In the genomic region with DNA sequence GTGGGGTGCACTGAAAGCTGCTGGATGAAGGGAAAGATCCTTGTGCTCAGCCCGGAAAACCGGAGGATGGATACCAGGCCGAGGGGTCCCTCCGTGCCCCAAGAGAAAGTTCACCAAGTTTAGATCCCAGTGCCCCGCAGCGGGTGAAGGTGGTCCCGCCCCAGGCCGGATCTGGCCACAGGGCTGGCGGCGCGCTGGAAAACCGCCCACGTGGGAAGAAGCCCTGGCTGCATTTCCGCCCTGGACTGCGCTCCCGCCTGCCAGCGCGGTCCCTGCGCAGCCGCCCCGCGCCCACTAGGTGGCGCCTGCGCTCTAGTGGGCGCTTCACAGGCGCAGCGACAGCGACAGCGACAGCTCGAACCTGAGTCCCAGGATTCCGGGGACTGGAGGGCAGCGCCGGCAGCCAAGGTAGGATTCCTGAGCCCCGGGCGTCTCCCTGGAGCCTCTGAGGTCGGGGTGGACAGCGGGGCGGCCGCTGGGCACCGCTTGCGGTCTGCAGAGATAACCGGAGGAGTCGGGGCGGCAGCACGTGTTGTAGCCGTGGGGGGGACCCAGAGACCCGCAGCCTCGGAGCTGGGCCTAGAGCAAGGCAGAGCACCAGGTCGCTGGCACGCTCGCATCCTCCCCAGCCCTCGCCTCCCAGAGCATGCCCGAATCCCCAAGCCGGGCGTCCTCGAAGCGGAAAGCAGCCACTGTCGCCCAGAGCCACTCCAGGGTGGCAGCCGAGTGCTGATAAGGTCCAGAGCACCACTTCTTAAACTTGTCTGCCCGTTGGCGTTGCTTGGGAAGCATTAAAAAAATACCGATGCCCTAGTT, we compare ENCODE assay signal across 8 cellular contexts. TPM values are rescaled to one million over a fixed set of nuclear protein-coding genes. Genes with fewer than 3 reads are reported as not detected.
DNase-seq lines count a peak whose midpoint lies in the region; ATAC-seq and TF ChIP-seq lines count a peak whose summit lies in the region.

A gene with protein sequence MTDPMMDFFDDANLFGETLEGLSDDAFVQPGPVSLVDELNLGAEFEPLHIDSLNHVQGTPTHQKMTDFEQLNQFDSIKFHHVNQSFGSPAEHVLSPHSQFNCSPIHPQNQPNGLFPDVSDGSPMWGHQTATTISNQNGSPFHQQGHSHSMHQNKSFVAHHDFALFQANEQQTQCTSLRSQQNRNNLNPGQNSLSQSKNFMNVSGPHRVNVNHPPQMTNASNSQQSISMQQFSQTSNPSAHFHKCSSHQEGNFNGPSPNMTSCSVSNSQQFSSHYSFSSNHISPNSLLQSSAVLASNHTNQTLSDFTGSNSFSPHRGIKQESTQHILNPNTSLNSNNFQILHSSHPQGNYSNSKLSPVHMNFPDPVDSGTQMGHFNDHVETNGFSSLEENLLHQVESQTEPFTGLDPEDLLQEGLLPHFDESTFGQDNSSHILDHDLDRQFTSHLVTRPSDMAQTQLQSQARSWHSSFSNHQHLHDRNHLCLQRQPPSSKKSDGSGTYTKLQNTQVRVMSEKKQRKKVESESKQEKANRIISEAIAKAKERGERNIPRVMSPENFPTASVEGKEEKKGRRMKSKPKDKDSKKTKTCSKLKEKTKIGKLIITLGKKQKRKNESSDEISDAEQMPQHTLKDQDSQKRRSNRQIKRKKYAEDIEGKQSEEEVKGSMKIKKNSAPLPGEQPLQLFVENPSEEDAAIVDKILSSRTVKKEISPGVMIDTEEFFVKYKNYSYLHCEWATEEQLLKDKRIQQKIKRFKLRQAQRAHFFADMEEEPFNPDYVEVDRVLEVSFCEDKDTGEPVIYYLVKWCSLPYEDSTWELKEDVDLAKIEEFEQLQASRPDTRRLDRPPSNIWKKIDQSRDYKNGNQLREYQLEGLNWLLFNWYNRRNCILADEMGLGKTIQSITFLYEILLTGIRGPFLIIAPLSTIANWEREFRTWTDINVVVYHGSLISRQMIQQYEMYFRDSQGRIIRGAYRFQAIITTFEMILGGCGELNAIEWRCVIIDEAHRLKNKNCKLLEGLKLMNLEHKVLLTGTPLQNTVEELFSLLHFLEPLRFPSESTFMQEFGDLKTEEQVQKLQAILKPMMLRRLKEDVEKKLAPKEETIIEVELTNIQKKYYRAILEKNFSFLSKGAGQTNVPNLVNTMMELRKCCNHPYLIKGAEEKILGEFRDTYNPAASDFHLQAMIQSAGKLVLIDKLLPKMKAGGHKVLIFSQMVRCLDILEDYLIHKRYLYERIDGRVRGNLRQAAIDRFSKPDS (N-terminal part only) (plus strand): TSS at position 322 of the 816 bp plus-strand sequence. CDS start 101,099 bp downstream, outside the sequence.

- H3K36me3 Mint-ChIP-seq in activated naive CD8-positive, alpha-beta T cell treated with anti-CD3 and anti-CD28 coated beads, Interleukin-2, amount 10 ng/mL, durations not matched to agents 7 days and 5 days, result peaks cover 4% of the 10 kb centered on the region

- H3K4me1 ChIP-seq in parathyroid adenoma, result peaks cover 10% of the 10 kb centered on the region
- peaks cover 0 to 36% (median 12%) of the 10 kb centered on the region in 4 donors for H3K4me1 ChIP-seq in tibial artery

- H3K9me2 ChIP-seq in SU-DHL-6 (replicated peaks; ENCODE audit: insufficient read depth, low read length), result no peaks in the 10 kb centered on the region

- ATAC-seq in HG02642 (IDR thresholded peaks at IDR 0.05; ENCODE audit: poor library complexity, unreplicated experiment), result peak; percentile 89
- peak; percentile 93 for ATAC-seq in activated naive CD8-positive, alpha-beta T cell treated with anti-CD3 and anti-CD28 coated beads, Interleukin-2, amount 10 ng/mL, durations not matched to agents 7 days and 5 days (ENCODE audit: low read depth)
- peak; percentile 92 for ATAC-seq in Right ventricle myocardium inferior

- H4K20me1 ChIP-seq in SU-DHL-6 (ENCODE audit: low read depth, low read length), result no peaks in the 10 kb centered on the region

- TF ChIP-seq CTCF in GM12872 (IDR thresholded peaks at IDR 0.05; ENCODE audit: insufficient read depth, low read depth, low read length) (peak; percentile 95), SU-DHL-6 (IDR thresholded peaks at IDR 0.05; ENCODE audit: insufficient read depth, low read length, poor library complexity, severe bottlenecking) (peak; percentile 93), parathyroid adenoma (IDR thresholded peaks at IDR 0.05) (peak; percentile 100), tibial artery (IDR thresholded peaks at IDR 0.05) (peak; percentile 99 to 100)

- H3K9me3 Mint-ChIP-seq in activated naive CD8-positive, alpha-beta T cell treated with anti-CD3 and anti-CD28 coated beads, Interleukin-2, amount 10 ng/mL, durations not matched to agents 7 days and 5 days, result no peaks in the 10 kb centered on the region

- peak within 1 kb of the TSS; percentile 84 for H3K4me3 Mint-ChIP-seq in activated naive CD8-positive, alpha-beta T cell treated with anti-CD3 and anti-CD28 coated beads, Interleukin-2, amount 10 ng/mL, durations not matched to agents 7 days and 5 days

- H3K27me3 ChIP-seq in SU-DHL-6 (ENCODE audit: low read length), result no peaks in the 10 kb centered on the region
- no peaks in the 10 kb centered on the region for H3K27me3 ChIP-seq in parathyroid adenoma (ENCODE audit: control insufficient read depth, insufficient read depth, low read length)
- H3K27me3 ChIP-seq in tibial artery, result no peaks in the 10 kb centered on the region

- peak within 1 kb of the TSS; percentile 100 for H2AFZ ChIP-seq in SU-DHL-6 (ENCODE audit: low read depth, low read length, severe bottlenecking)
- peak within 1 kb of the TSS; percentile 96 for H2AFZ ChIP-seq in parathyroid adenoma

- H3K79me2 ChIP-seq in SU-DHL-6 (ENCODE audit: insufficient read depth, low read length), result peaks cover 45% of the 10 kb centered on the region
- H3K79me2 ChIP-seq in parathyroid adenoma, result peaks cover 33% of the 10 kb centered on the region

- H3K27ac Mint-ChIP-seq in activated naive CD8-positive, alpha-beta T cell treated with anti-CD3 and anti-CD28 coated beads, Interleukin-2, amount 10 ng/mL, durations not matched to agents 7 days and 5 days, result peak within 1 kb of the TSS; percentile 82

- peaks cover 27% of the 10 kb centered on the region for H3K4me1 Mint-ChIP-seq in activated naive CD8-positive, alpha-beta T cell treated with anti-CD3 and anti-CD28 coated beads, Interleukin-2, amount 10 ng/mL, durations not matched to agents 7 days and 5 days

- H3K4me3 ChIP-seq in SU-DHL-6 (ENCODE audit: insufficient read depth, low read length, poor library complexity, severe bottlenecking) (peak within 1 kb of the TSS; percentile 74), parathyroid adenoma (ENCODE audit: low read depth, low read length) (peak within 1 kb of the TSS; percentile 77), tibial artery (peak within 1 kb of the TSS; percentile 59 to 68)

- H3K9me3 ChIP-seq in SU-DHL-6 (ENCODE audit: insufficient read depth, low read length), result no peaks in the 10 kb centered on the region
- no peaks in the 10 kb centered on the region for H3K9me3 ChIP-seq in parathyroid adenoma (ENCODE audit: control insufficient read depth, low read length)
- H3K9me3 ChIP-seq in tibial artery, result no peaks in the 10 kb centered on the region

- H3K4me2 ChIP-seq in SU-DHL-6 (ENCODE audit: low read depth, low read length, poor library complexity, severe bottlenecking) (peak within 1 kb of the TSS; percentile 89), parathyroid adenoma (ENCODE audit: low read length) (peak within 1 kb of the TSS; percentile 96)

- no peaks in the 10 kb centered on the region for H3K27me3 Mint-ChIP-seq in activated naive CD8-positive, alpha-beta T cell treated with anti-CD3 and anti-CD28 coated beads, Interleukin-2, amount 10 ng/mL, durations not matched to agents 7 days and 5 days

- H3K27ac ChIP-seq in SU-DHL-6 (ENCODE audit: low read depth, low read length), result peak within 1 kb of the TSS; percentile 37
- peak within 1 kb of the TSS; percentile 79 for H3K27ac ChIP-seq in parathyroid adenoma
- H3K27ac ChIP-seq in tibial artery, result peak within 1 kb of the TSS; percentile 76 to 88

- H3K9ac ChIP-seq in SU-DHL-6 (ENCODE audit: low read length) (peak within 1 kb of the TSS; percentile 73), parathyroid adenoma (peak within 1 kb of the TSS; percentile 2)

- H3K36me3 ChIP-seq in SU-DHL-6 (ENCODE audit: low read length) (no peaks in the 10 kb centered on the region), parathyroid adenoma (ENCODE audit: control insufficient read depth, insufficient read depth, low read length) (no peaks in the 10 kb centered on the region), tibial artery (no peaks in the 10 kb centered on the region)

- H3F3A ChIP-seq in SU-DHL-6 (ENCODE audit: insufficient read depth), result no peaks in the 10 kb centered on the region

- DNase-seq in NCI-H1105 treated with DMSO at 0.1 percent for 48 hours (lab: John Stamatoyannopoulos, UW) (peak; percentile 95), Right ventricle myocardium inferior (ENCODE audit: missing footprints) (peak; percentile 93), tibial artery (peak; percentile 80 to 90)
- DNase-seq in activated naive CD8-positive, alpha-beta T cell treated with anti-CD3 and anti-CD28 coated beads, Interleukin-2, amount 10 ng/mL, durations not matched to agents 7 days and 5 days, result peak; percentile 88

- intact Hi-C loops in Right ventricle myocardium inferior (cut with DNase I), result loop anchor here (1.0 to 10.0 kb wide), 6 partner anchors 36 to 650 kb away; a partner anchor contains a TSS
- intact Hi-C loops in tibial artery (cut with DNase I; ENCODE audit: low total_unique reads), result loop anchor here (2.0 to 10.0 kb wide), 3 partner anchors 76 to 150 kb away; no protein-coding TSS in a partner anchor

- POLR2A ChIA-PET in activated naive CD8-positive, alpha-beta T cell treated with anti-CD3 and anti-CD28 coated beads, Interleukin-2, amount 10 ng/mL, durations not matched to agents 7 days and 5 days (lab: Charles Lee), result interaction anchor here (0.6 to 1.6 kb wide), 8 partner anchors 11 to 402 kb away, joined by 3 to 12 read pairs (median 4); no protein-coding TSS in a partner anchor

RNA-seq across cellular contexts. Expression of the gene that starts here (rescaled TPM):
- 10 to 100 TPM; 30.2 to 37.9 TPM for total RNA-seq in activated naive CD8-positive, alpha-beta T cell treated with anti-CD3 and anti-CD28 coated beads, Interleukin-2, amount 10 ng/mL, durations not matched to agents 7 days and 5 days
- total RNA-seq in Right ventricle myocardium inferior, result 37.6 TPM

Comparison
In these comparisons a context has a peak if more than half of its experiments do, and no peak if none do; other contexts are left out.
1. Peak in every context shown above with its lines: DNase-seq, ATAC-seq, H3K4me3 ChIP-seq and H3K27ac ChIP-seq.